7 cellular contexts compared by ENCODE assay signal in the genomic region with DNA sequence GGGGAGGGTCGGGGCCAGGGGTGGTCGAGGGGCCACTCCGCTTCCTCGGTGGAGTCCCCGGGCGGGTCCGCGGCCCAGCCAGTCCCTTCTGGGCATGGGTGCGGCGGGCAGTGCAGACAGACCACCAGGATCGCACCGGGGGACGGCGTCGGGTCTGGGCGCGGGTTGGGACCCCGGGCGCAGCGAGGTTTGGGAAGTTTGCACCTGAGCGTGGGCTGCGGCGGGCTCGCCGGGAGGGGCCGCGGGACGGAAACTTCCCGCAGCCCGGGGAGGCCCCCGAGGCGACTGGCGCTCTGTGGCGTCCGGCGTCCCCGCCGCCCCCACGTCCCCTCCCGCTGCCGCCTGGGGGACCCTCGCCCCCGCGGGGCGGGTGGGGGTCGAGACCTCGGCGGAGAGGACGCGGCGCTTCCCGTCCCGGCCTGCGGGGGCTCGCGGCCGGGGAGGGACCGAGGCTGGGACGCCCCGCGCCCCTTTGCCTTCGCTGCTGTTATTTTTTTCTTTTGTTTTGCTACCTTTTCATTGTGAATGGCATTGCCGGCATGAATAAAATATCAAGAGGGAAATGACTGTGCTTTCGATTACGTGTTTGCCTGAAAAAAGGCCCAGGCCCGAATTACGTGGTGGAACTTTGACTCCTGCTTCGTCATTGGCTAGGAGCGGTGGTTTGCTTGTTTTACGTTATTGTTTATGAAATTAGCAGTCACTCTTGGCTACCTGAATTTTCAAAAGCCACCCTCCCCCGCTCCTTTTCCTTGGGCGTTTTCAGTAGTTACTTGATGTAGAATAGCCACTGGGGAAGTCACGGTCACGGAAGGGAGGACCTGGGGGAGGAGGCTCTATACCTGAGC. TPM values are rescaled to one million over a fixed set of nuclear protein-coding genes. Genes with fewer than 3 reads are reported as not detected.
DNase-seq lines count a peak whose midpoint lies in the region; ATAC-seq, FAIRE-seq and TF ChIP-seq lines count a peak whose summit lies in the region.

No MANE protein-coding gene starts in this region.

- no peaks in the 10 kb centered on the region for H3K79me1 ChIP-seq in H1 (ENCODE audit: low read depth, low read length)

- no peak overlapping the region for H2BK12ac ChIP-seq in H1 (ENCODE audit: low read depth, low read length)

- peak overlapping the region; percentile 86 for H3K56ac ChIP-seq in H1 (replicated peaks; ENCODE audit: insufficient read length, low read depth, low read length)

- peaks cover 4% of the 10 kb centered on the region for H3K23me2 ChIP-seq in H1 (ENCODE audit: low read depth, low read length)

- no peak; a peak in 1 of 4 replicates for TF ChIP-seq RAD21 in H1 (IDR thresholded peaks at IDR 0.05 in 1 of 2, conservative IDR thresholded peaks at IDR 0.05 in 1 of 2; ENCODE audit: low read depth in 2 of 2, low read length in 2 of 2)

- POLR2A ChIA-PET in H1 (lab: Charles Lee; ENCODE audit: partially characterized antibody) = interaction anchor here (1.2 kb wide), 1 partner anchor 15 kb away, joined by 3 read pairs; no protein-coding TSS in a partner anchor

- peak overlapping the region; percentile 20 to 94 (median 74) for H3K9ac ChIP-seq in H1 (replicated peaks in 1 of 4; ENCODE audit: extremely low read depth in 1 of 4, low read depth in 3 of 4, low read length in 3 of 4)

- peak overlapping the region; percentile 85 for H3K4ac ChIP-seq in H1 (replicated peaks; ENCODE audit: insufficient read length, low read depth, low read length)

- DNase-seq in NCI-H2227 treated with DMSO at 0.1 percent for 48 hours (lab: John Stamatoyannopoulos, UW) (peak; percentile 36), H1 (ENCODE audit: low read depth in 1 of 2, low spot score in 2 of 2) (peak in 1 of 2 experiments; percentile 66), mucosa of descending colon (peak; percentile 66 to 79 (median 71))
- DNase-seq in activated CD8-positive, alpha-beta memory T cell treated with anti-CD3 and anti-CD28 coated beads for 4 hours (ENCODE audit: low read depth in 2 of 2) = peak; percentile 40 to 59
- peak; percentile 82 for DNase-seq in stimulated activated CD8-positive, alpha-beta memory T cell treated with anti-CD3 and anti-CD28 coated beads, Interleukin-4, amount 100 ng/mL, for 48 hours

- H4K91ac ChIP-seq in H1 (replicated peaks; ENCODE audit: insufficient read length, low read length) = peak overlapping the region; percentile 73

- no peak overlapping the region for H2BK15ac ChIP-seq in H1 (ENCODE audit: low read length)

- H2BK5ac ChIP-seq in H1 (ENCODE audit: low read depth, low read length) = peak overlapping the region; percentile 49; the same call in 1 of the 2 replicates

- TF ChIP-seq CTCF in H1 (IDR thresholded peaks at IDR 0.05; ENCODE audit: control extremely low read depth in 1 of 3, insufficient read depth in 1 of 3, low read depth in 1 of 3, low read length in 3 of 3) (no peak), mucosa of descending colon (IDR thresholded peaks at IDR 0.05) (peak; percentile 5)

- H3K4me3 ChIP-seq in H1 (ENCODE audit: extremely low read depth in 1 of 4, insufficient read depth in 2 of 4, low read depth in 3 of 4, low read length in 4 of 4) (peak overlapping the region; percentile 65 to 81 (median 66)), mucosa of descending colon (peak overlapping the region; percentile 90)

- H2AK5ac ChIP-seq in H1 (ENCODE audit: low read depth, low read length) = no peak overlapping the region

- H3K27ac ChIP-seq in H1 (ENCODE audit: low read depth, low read length) = peak overlapping the region; percentile 67

- no peak overlapping the region for H3K14ac ChIP-seq in H1 (ENCODE audit: insufficient read length)

- CTCF ChIA-PET in H1 (lab: Charles Lee; ENCODE audit: partially characterized antibody) = no interaction called here

- H3K9me3 ChIP-seq in H1 (ENCODE audit: insufficient read depth in 2 of 2, low read depth in 1 of 2, low read length in 1 of 2) = no peaks in the 10 kb centered on the region
- no peaks in the 10 kb centered on the region for H3K9me3 ChIP-seq in mucosa of descending colon

- no peak for TF ChIP-seq EP300 in H1 (IDR thresholded peaks at IDR 0.05; ENCODE audit: borderline replicate concordance in 1 of 2, low read depth in 2 of 2, low read length in 2 of 2)

- no peak for FAIRE-seq in H1 (lab: Jason Lieb, UNC)

- H3K4me2 ChIP-seq in H1 (ENCODE audit: insufficient read depth in 1 of 2, low read depth in 2 of 2, low read length in 2 of 2) = peak overlapping the region; percentile 72 to 80

- TF ChIP-seq POLR2A in H1 (IDR thresholded peaks at IDR 0.05; ENCODE audit: control extremely low read depth in 1 of 2, low read depth in 2 of 2, low read length in 2 of 2) = peak in 1 of 2 experiments; percentile 32; a peak in 1 of 3 replicates

- H4K20me1 ChIP-seq in H1 (replicated peaks in 1 of 2; ENCODE audit: control insufficient read depth in 1 of 2, insufficient read depth in 2 of 2, low read length in 2 of 2) = no peaks in the 10 kb centered on the region

- intact Hi-C loops in mucosa of descending colon (cut with DNase I, micrococcal nuclease) = no loop called here

- H3K4me1 ChIP-seq in H1 (replicated peaks in 1 of 4; ENCODE audit: control insufficient read depth in 3 of 4, insufficient read depth in 4 of 4, low read length in 3 of 4) (peaks cover 0 to 6% (median 5%) of the 10 kb centered on the region in 4 experiments; a peak in 3 of 7 replicates), mucosa of descending colon (ENCODE audit: low read depth) (peaks cover 14% of the 10 kb centered on the region)

- H3K18ac ChIP-seq in H1 (ENCODE audit: extremely low read depth, low read length) = peak overlapping the region; percentile 83; the same call in 1 of the 2 replicates

- H2BK120ac ChIP-seq in H1 (replicated peaks; ENCODE audit: low read depth, low read length) = peak overlapping the region; percentile 78

- H2BK20ac ChIP-seq in H1 (ENCODE audit: low read length) = 0 out of 2 replicates have a peak overlapping the region, but pooled peaks have one; percentile 27

- H3K79me2 ChIP-seq in H1 (ENCODE audit: control insufficient read depth in 1 of 2, insufficient read depth in 2 of 2, low read length in 2 of 2) = peaks cover 0 to 41% of the 10 kb centered on the region in 2 experiments; a peak in 3 of 4 replicates

- 0 out of 2 replicates have a peak overlapping the region, but pooled peaks have one; percentile 6 for H2AFZ ChIP-seq in H1 (ENCODE audit: low read length)

- ATAC-seq in GM18508 (IDR thresholded peaks at IDR 0.05; ENCODE audit: insufficient read depth, unreplicated experiment) (peak; percentile 54), HG02642 (IDR thresholded peaks at IDR 0.05; ENCODE audit: poor library complexity, unreplicated experiment) (peak; percentile 50), mucosa of descending colon (peak; percentile 72)

- H4K8ac ChIP-seq in H1 (ENCODE audit: extremely low read depth, insufficient read depth, low read length) = peak overlapping the region; percentile 75

- no peaks in the 10 kb centered on the region for H3K27me3 ChIP-seq in H1 (replicated peaks in 1 of 4; ENCODE audit: control insufficient read depth in 3 of 4, extremely low read depth in 1 of 4, insufficient read depth in 3 of 4, low read length in 3 of 4)

- peak overlapping the region; percentile 86 for H4K5ac ChIP-seq in H1 (ENCODE audit: insufficient read length, low read depth, low read length)

- no peak overlapping the region for H3K23ac ChIP-seq in H1 (ENCODE audit: insufficient read length)

- 2% methylated on average over 38 of the region's 74 CpGs; no CpG with 5 or more reads in 1 of the 2 experiments for WGBS in H1 (ENCODE audit: extremely low coverage in 1 of 2, insufficient coverage in 1 of 2, insufficient read length in 1 of 2, insufficient replicate concordance in 2 of 2, low coverage in 1 of 2, low lambda C conversion rate in 2 of 2, missing lambda C conversion rate in 1 of 2), 2 experiments

- H3K36me3 ChIP-seq in H1 (ENCODE audit: control insufficient read depth in 2 of 4, insufficient read depth in 4 of 4, low read length in 3 of 4) (no peaks in the 10 kb centered on the region), mucosa of descending colon (ENCODE audit: low read depth) (no peaks in the 10 kb centered on the region)

TF ChIP-seq in H1, 55 proteins besides CTCF, POLR2A, EP300 and RAD21 (continues in another document):
- no peak for TF ChIP-seq FOSL1 (IDR thresholded peaks at IDR 0.05; ENCODE audit: insufficient read depth, low read depth, low read length)
- peak; percentile 16; the same call in 1 of the 2 replicates for TF ChIP-seq RBBP5 (IDR thresholded peaks at IDR 0.05; ENCODE audit: borderline replicate concordance, low read depth, low read length)
- TF ChIP-seq YY1 (IDR thresholded peaks at IDR 0.05; ENCODE audit: low read depth, low read length) = no peak
- TF ChIP-seq JUND (IDR thresholded peaks at IDR 0.05; ENCODE audit: low read length) = no peak
- TF ChIP-seq POLR2AphosphoS5 (IDR thresholded peaks at IDR 0.05; ENCODE audit: low read depth, low read length) = no peak
- no peak for TF ChIP-seq TAF1 (IDR thresholded peaks at IDR 0.05; ENCODE audit: low read depth, low read length)
- 0 out of 2 replicates have a peak, but pooled peaks have one; percentile 44 for TF ChIP-seq SP4 (IDR thresholded peaks at IDR 0.05; ENCODE audit: low read length)
- TF ChIP-seq TBP (IDR thresholded peaks at IDR 0.05; ENCODE audit: low read depth, low read length) = no peak
- no peak for TF ChIP-seq RFX5 (IDR thresholded peaks at IDR 0.05; ENCODE audit: borderline replicate concordance, low read depth, low read length)
- TF ChIP-seq, protein P1, sequence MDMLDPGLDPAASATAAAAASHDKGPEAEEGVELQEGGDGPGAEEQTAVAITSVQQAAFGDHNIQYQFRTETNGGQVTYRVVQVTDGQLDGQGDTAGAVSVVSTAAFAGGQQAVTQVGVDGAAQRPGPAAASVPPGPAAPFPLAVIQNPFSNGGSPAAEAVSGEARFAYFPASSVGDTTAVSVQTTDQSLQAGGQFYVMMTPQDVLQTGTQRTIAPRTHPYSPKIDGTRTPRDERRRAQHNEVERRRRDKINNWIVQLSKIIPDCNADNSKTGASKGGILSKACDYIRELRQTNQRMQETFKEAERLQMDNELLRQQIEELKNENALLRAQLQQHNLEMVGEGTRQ (IDR thresholded peaks at IDR 0.05; ENCODE audit: low read length) = no peak
- no peak for TF ChIP-seq EZH2 (IDR thresholded peaks at IDR 0.05; ENCODE audit: low read depth, low read length, severe bottlenecking)
- TF ChIP-seq GTF2F1 (IDR thresholded peaks at IDR 0.05; ENCODE audit: borderline replicate concordance, low read depth, low read length) = no peak

RNA-seq across cellular contexts. Expression of a gene that starts 0.7 kb away (rescaled TPM):
- total RNA-seq in H1 (2021; fragmentation: NEBNext Ultra II Directional; extraction: Animal tissue kit (Norgen Biotek cat#: 25700)) = 23.1 and 23.2 TPM in 2 replicates
- polyA plus RNA-seq in H1 (2011; rRNA removed) = 10.9 and 11.8 TPM in 2 replicates
- polyA plus RNA-seq in H1 (2011; cell fraction: cytosol; rRNA removed) = 17.8 TPM
- polyA plus RNA-seq in H1 (2011; cell fraction: nucleus; rRNA removed) = 14.7 TPM
- 14.0 to 18.2 TPM (median 16.2 TPM) in 4 replicates for polyA plus RNA-seq in H1 (2012, experiment 1 of 2)
- polyA plus RNA-seq in H1 (2012, experiment 2 of 2) = 3.6 TPM
- 20.5 TPM for polyA plus RNA-seq in H1 (2013, experiment 1 of 2)
- polyA plus RNA-seq in H1 (2013, experiment 2 of 2) = 20.3 TPM
- 15.1 and 15.9 TPM in 2 replicates for polyA minus RNA-seq in H1 (2011; rRNA and poly(A)+ RNA removed)
- 11.9 TPM for polyA minus RNA-seq in H1 (2011; cell fraction: cytosol; rRNA and poly(A)+ RNA removed)
- 10.2 TPM for polyA minus RNA-seq in H1 (2011; cell fraction: nucleus; rRNA and poly(A)+ RNA removed)
- 10 to 100 TPM; 55.0 to 69.6 (median 68.0) TPM for total RNA-seq in mucosa of descending colon
